In the genomic region with DNA sequence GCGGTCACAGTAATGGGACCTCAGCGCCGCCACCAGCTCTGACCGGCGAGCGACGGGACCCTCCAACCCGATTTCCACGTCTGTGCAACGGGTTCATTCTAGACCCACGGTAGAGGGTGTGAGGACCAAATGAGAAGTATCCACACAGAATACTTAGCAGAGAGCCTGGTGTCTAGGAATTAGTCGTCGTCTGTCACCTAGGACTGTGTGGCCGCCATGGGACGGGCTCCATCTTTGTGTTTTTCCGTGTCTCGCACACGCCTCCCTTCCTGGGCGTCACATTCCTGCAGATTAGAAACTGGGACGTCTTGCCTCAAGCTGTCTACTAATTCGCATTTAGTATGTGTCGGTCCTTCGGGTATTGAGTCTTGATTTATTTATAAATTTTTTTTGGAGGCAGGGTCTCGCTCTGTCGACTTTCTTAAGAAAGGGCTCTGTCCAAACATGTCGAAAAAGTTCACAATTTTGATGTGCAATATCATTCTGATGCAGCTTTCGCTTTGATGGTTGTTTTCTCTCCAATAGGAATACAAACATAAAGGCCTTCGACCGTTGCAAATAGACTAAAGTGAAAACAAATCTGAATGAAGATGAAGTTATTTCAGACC, we compare ENCODE assay signal across 8 cellular contexts. TPM values are rescaled to one million over a fixed set of nuclear protein-coding genes. Genes with fewer than 3 reads are reported as not detected.
DNase-seq lines count a peak whose midpoint lies in the region; ATAC-seq and TF ChIP-seq lines count a peak whose summit lies in the region.

No MANE protein-coding gene starts in this region.

- peak overlapping the region; percentile 95 for H3K27ac ChIP-seq in PC-9

- CTCF ChIA-PET in PC-9 (lab: Charles Lee) = no interaction called here

- H3K4me3 ChIP-seq in PC-9 = peak overlapping the region; percentile 96

- peaks cover 0 to 5% (median 0%) of the 10 kb centered on the region in 5 experiments for H3K9me3 Mint-ChIP-seq in brain

- peak overlapping the region; percentile 99 to 100 (median 99) for H3K27ac Mint-ChIP-seq in brain

- H3F3A ChIP-seq in PC-9 (ENCODE audit: insufficient read depth, low read depth) = peaks cover 11% of the 10 kb centered on the region

- H3K27me3 Mint-ChIP-seq in brain = peaks cover 22% of the 10 kb centered on the region

- H3K79me2 ChIP-seq in PC-9 (ENCODE audit: low read depth) = peaks cover 94% of the 10 kb centered on the region

- peak overlapping the region; percentile 96 for H3K4me2 ChIP-seq in PC-9

- peak overlapping the region; percentile 94 to 97 (median 95) for H3K4me3 Mint-ChIP-seq in brain

- peaks cover 77% of the 10 kb centered on the region for H3K4me1 Mint-ChIP-seq in brain

- peak overlapping the region; percentile 95 for H2AFZ ChIP-seq in PC-9

- TF ChIP-seq CTCF in PC-9 (conservative IDR thresholded peaks at IDR 0.05) (no peak), brain (conservative IDR thresholded peaks at IDR 0.05) (no peak)

- intact Hi-C loops in PC-9 (cut with micrococcal nuclease; ENCODE audit: unreplicated experiment) = loop anchor here (2.0 to 5.0 kb wide), 3 partner anchors 401 to 538 kb away; a partner anchor contains a TSS

- ATAC-seq in GM18867 (IDR thresholded peaks at IDR 0.05; ENCODE audit: unreplicated experiment) (peak; percentile 6), HG03097 (IDR thresholded peaks at IDR 0.05; ENCODE audit: low FRiP score, unreplicated experiment) (peak; percentile 9)

- H3K27me3 ChIP-seq in PC-9 (ENCODE audit: insufficient read depth, low read depth) = no peaks in the 10 kb centered on the region

- peaks cover 25% of the 10 kb centered on the region for H4K20me1 ChIP-seq in PC-9 (ENCODE audit: insufficient read depth)

- BruUV-seq in PC-9 (replicated peaks; lab: Mats Ljungman, UMichigan) = no TSS peak

- DNase-seq in Ammon's horn (ENCODE audit: low spot score) (peak; percentile 66), PC-9 (peak in 1 of 2 experiments; percentile 53), inferior parietal cortex (ENCODE audit: extremely low spot score) (peak; percentile 66)
- DNase-seq in stimulated activated CD4-positive, alpha-beta T cell treated with anti-CD3 and anti-CD28 coated beads, Interleukin-2, amount 100 ng/mL, for 24 hours = peak; percentile 55 to 56
- DNase-seq in central memory CD4-positive, alpha-beta T cell = no peak

- H3K9me2 ChIP-seq in PC-9 (ENCODE audit: insufficient read depth) = no peaks in the 10 kb centered on the region

- H3K4me1 ChIP-seq in PC-9 (replicated peaks; ENCODE audit: insufficient read depth) = peaks cover 65% of the 10 kb centered on the region

- H3K36me3 ChIP-seq in PC-9 (ENCODE audit: low read depth) = peaks cover 11% of the 10 kb centered on the region

- H3K9me3 ChIP-seq in PC-9 (ENCODE audit: insufficient read depth, low read depth) = no peaks in the 10 kb centered on the region

- peaks cover 3% of the 10 kb centered on the region for H3K36me3 Mint-ChIP-seq in brain

- POLR2A ChIA-PET in PC-9 (lab: Charles Lee; ENCODE audit: unreplicated experiment) = interaction anchor here (0.6 to 0.7 kb wide), 2 partner anchors 352 to 353 kb away, joined by 3 to 4 read pairs; no protein-coding TSS in a partner anchor

RNA-seq across cellular contexts. Expression of a gene that starts 0.6 kb away (rescaled TPM):
- 31.3 and 42.8 TPM in 2 replicates for total RNA-seq in PC-9 (2021)
- polyA plus RNA-seq in brain (ENCODE audit: insufficient read depth, low read depth, low replicate concordance) = 13.5 TPM

RNA-seq across cellular contexts. Expression of a gene that starts 0.8 kb away (rescaled TPM):
- total RNA-seq in PC-9 (2021) = 97.7 and 116 TPM in 2 replicates
- 39.1 TPM for polyA plus RNA-seq in brain (ENCODE audit: insufficient read depth, low read depth, low replicate concordance)
